In genomic region chrX:12978205-12979010, GRCh38 we compare ENCODE assay signal across 8 cellular contexts. TPM values are rescaled to one million over a fixed set of nuclear protein-coding genes. Genes with fewer than 3 reads are reported as not detected.
DNase-seq lines count a peak whose midpoint lies in the region; ATAC-seq and TF ChIP-seq lines count a peak whose summit lies in the region.

No MANE protein-coding gene starts in this region.

- WGBS in sigmoid colon, 2 donors = 6 to 14% methylated on average over 13 of the region's 13 CpGs

- H3K27me3 Mint-ChIP-seq in activated naive CD8-positive, alpha-beta T cell treated with anti-CD3 and anti-CD28 coated beads, Interleukin-2, amount 50 U/mL, for 24 hours = no peaks in the 10 kb centered on the region

- peak overlapping the region; percentile 92 for H3K4me3 Mint-ChIP-seq in activated naive CD8-positive, alpha-beta T cell treated with anti-CD3 and anti-CD28 coated beads, Interleukin-2, amount 50 U/mL, for 24 hours

- ATAC-seq in GM18909 (IDR thresholded peaks at IDR 0.05; ENCODE audit: poor library complexity, unreplicated experiment) = peak; percentile 58
- peak; percentile 61 for ATAC-seq in HG03354 (IDR thresholded peaks at IDR 0.05; ENCODE audit: poor library complexity, severe bottlenecking, unreplicated experiment)
- ATAC-seq in activated naive CD8-positive, alpha-beta T cell treated with anti-CD3 and anti-CD28 coated beads, Interleukin-2, amount 50 U/mL, for 24 hours = peak; percentile 62

- peaks cover 52% of the 10 kb centered on the region for H3K4me1 Mint-ChIP-seq in activated naive CD8-positive, alpha-beta T cell treated with anti-CD3 and anti-CD28 coated beads, Interleukin-2, amount 50 U/mL, for 24 hours

- peak; percentile 31 for DNase-seq in AG08396 (ENCODE audit: low spot score)
- peak; percentile 79 for DNase-seq in SIG-M5 treated with dmso at 0.1 percent for 504 hours (lab: John Stamatoyannopoulos, UW; ENCODE audit: unreplicated experiment)
- peak; percentile 66 for DNase-seq in activated naive CD8-positive, alpha-beta T cell treated with anti-CD3 and anti-CD28 coated beads, Interleukin-2, amount 50 U/mL, for 24 hours
- peak; percentile 69 for DNase-seq in right atrium auricular region (ENCODE audit: low spot score)
- peak; percentile 77 for DNase-seq in sigmoid colon
- DNase-seq in NCI-H1436 (lab: John Stamatoyannopoulos, UW) = no peak

- H3K4me1 ChIP-seq in right atrium auricular region (peaks cover 0 to 7% of the 10 kb centered on the region in 2 donors), sigmoid colon (no peaks in the 10 kb centered on the region)

- peaks cover 33% of the 10 kb centered on the region for H3K36me3 Mint-ChIP-seq in activated naive CD8-positive, alpha-beta T cell treated with anti-CD3 and anti-CD28 coated beads, Interleukin-2, amount 50 U/mL, for 24 hours (ENCODE audit: low read depth)

- H3K9me3 ChIP-seq in right atrium auricular region = peaks cover 0 to 3% of the 10 kb centered on the region in 2 donors
- H3K9me3 ChIP-seq in sigmoid colon = no peaks in the 10 kb centered on the region

- H3K27me3 ChIP-seq in right atrium auricular region (no peaks in the 10 kb centered on the region), sigmoid colon (no peaks in the 10 kb centered on the region)

- H3K9me3 Mint-ChIP-seq in activated naive CD8-positive, alpha-beta T cell treated with anti-CD3 and anti-CD28 coated beads, Interleukin-2, amount 50 U/mL, for 24 hours = no peaks in the 10 kb centered on the region

- H3K27ac Mint-ChIP-seq in activated naive CD8-positive, alpha-beta T cell treated with anti-CD3 and anti-CD28 coated beads, Interleukin-2, amount 50 U/mL, for 24 hours = peak overlapping the region; percentile 96

- no peak for TF ChIP-seq CTCF in right atrium auricular region (IDR thresholded peaks at IDR 0.05)
- TF ChIP-seq CTCF in sigmoid colon (IDR thresholded peaks at IDR 0.05) = no peak

- H3K36me3 ChIP-seq in right atrium auricular region (peaks cover 21% of the 10 kb centered on the region), sigmoid colon (peaks cover 0 to 4% (median 0%) of the 10 kb centered on the region in 4 donors)

- TF ChIP-seq POLR2A in sigmoid colon (IDR thresholded peaks at IDR 0.05) = no peak

- intact Hi-C loops in sigmoid colon (cut with DNase I) = loop anchor here (5.0 to 10.0 kb wide), 3 partner anchors 106 to 676 kb away; partner anchors contain the start of gene TCEANC

- no peak for TF ChIP-seq EP300 in sigmoid colon (IDR thresholded peaks at IDR 0.05)

- H3K4me3 ChIP-seq in right atrium auricular region = peak overlapping the region; percentile 56 to 61
- H3K4me3 ChIP-seq in sigmoid colon = peak overlapping the region in 2 of 4 donors; percentile 67 to 70

- H3K27ac ChIP-seq in right atrium auricular region (peak overlapping the region; percentile 55 to 87), sigmoid colon (peak overlapping the region; percentile 49 to 92 (median 90))

RNA-seq across cellular contexts. Expression of gene TMSB4X, which starts 3.5 kb away (rescaled TPM):
- total RNA-seq in right atrium auricular region (1,000 to 10,000 TPM; 1,780 to 2,397 TPM), sigmoid colon (1,000 to 10,000 TPM; 1,233 to 1,969 (median 1,534) TPM)
- over 10,000 TPM; 11,980 to 20,488 (median 18,152) TPM for polyA plus RNA-seq in sigmoid colon
